ENCODE assay signal across 22 cellular contexts in genomic region chr12:32604565-32604964, GRCh38.
A peak's percentile ranks its signal among the peaks of the same experiment; 100 is the strongest.
DNase-seq lines count a peak whose midpoint lies in the region; TF ChIP-seq lines count a peak whose summit lies in the region.
"Had no signal": no experiment of that assay in that cellular context is flagged by ENCODE, and none has a peak within 500 bp of the region (broad histone marks: within the 10 kb centered on the region; RNA-seq: fewer than 3 reads in every experiment).

No MANE protein-coding gene starts in this region.

- H3K36me3 Mint-ChIP-seq in T-helper 2 cell treated with Interferon-gamma antibody and Interleukin-4, amounts not matched to agents 5 μg/mL and 100 μg/mL, for 36 hours (ENCODE audit: low read depth): peaks cover 2% of the 10 kb centered on the region
- peaks cover 20% of the 10 kb centered on the region for H3K36me3 Mint-ChIP-seq in Caco-2 (ENCODE audit: insufficient read depth, unreplicated experiment)
- H3K36me3 Mint-ChIP-seq in dendritic cell treated with granulocyte-macrophage colony-stimulating factor and Interleukin-4, amounts not matched to agents 40 ng/mL and 50 ng/mL, for 4 days (ENCODE audit: low read depth): peaks cover 77% of the 10 kb centered on the region
- H3K36me3 Mint-ChIP-seq in progenitor cell of endocrine pancreas (ENCODE audit: insufficient read depth): peaks cover 28% of the 10 kb centered on the region
- H3K36me3 Mint-ChIP-seq: naive thymus-derived CD8-positive, alpha-beta T cell had no signal

- no peaks in the 10 kb centered on the region for H3K9me2 ChIP-seq in MM.1S (replicated peaks; ENCODE audit: insufficient read depth, low read length)

- peak overlapping the region; percentile 81 for H3K27ac Mint-ChIP-seq in T-helper 2 cell treated with Interferon-gamma antibody and Interleukin-4, amounts not matched to agents 5 μg/mL and 100 μg/mL, for 36 hours
- H3K27ac Mint-ChIP-seq in Caco-2 (ENCODE audit: unreplicated experiment) (peak overlapping the region; percentile 64), progenitor cell of endocrine pancreas (peak overlapping the region; percentile 92)
- H3K27ac Mint-ChIP-seq in dendritic cell treated with granulocyte-macrophage colony-stimulating factor and Interleukin-4, amounts not matched to agents 40 ng/mL and 50 ng/mL, for 4 days: peak overlapping the region; percentile 56
- H3K27ac Mint-ChIP-seq: IgD-negative memory B cell had no signal

- no TSS peak for BruUV-seq in Caco-2 (replicated peaks; lab: Mats Ljungman, UMichigan)

- intact Hi-C loops in Caco-2 (cut with micrococcal nuclease; ENCODE audit: unreplicated experiment): loop anchor here (2.0 kb wide), 1 partner anchor 62 kb away; no protein-coding TSS in a partner anchor
- intact Hi-C loops in dendritic cell treated with granulocyte-macrophage colony-stimulating factor and Interleukin-4, amounts not matched to agents 40 ng/mL and 50 ng/mL, for 4 days (cut with micrococcal nuclease): no loop called here

- no peaks in the 10 kb centered on the region for H3F3A ChIP-seq in MM.1S (ENCODE audit: insufficient read depth, low read length)

- TF ChIP-seq CTCF in Caco-2 (IDR thresholded peaks at IDR 0.05; ENCODE audit: insufficient read depth in 1 of 2, low read depth in 1 of 2, low read length in 1 of 2, severe bottlenecking in 1 of 2, unreplicated experiment in 1 of 2): no peak
- no peak for TF ChIP-seq CTCF in progenitor cell of endocrine pancreas (IDR thresholded peaks at IDR 0.05; ENCODE audit: unreplicated experiment)
- TF ChIP-seq CTCF in MM.1S (IDR thresholded peaks at IDR 0.05; ENCODE audit: low read length): no peak

- peaks cover 29% of the 10 kb centered on the region for H3K4me1 ChIP-seq in Caco-2
- no peaks in the 10 kb centered on the region for H3K4me1 ChIP-seq in MM.1S (ENCODE audit: low read length)
- H3K4me1 ChIP-seq: right atrium auricular region had no signal

- no peak overlapping the region for H3K27ac ChIP-seq in MM.1S (ENCODE audit: low read length)
- H3K27ac ChIP-seq: right atrium auricular region, tibial artery had no signal

- peaks cover 13% of the 10 kb centered on the region; the same call in 1 of the 2 replicates for H3K79me2 ChIP-seq in MM.1S (ENCODE audit: low read length)

- no peak for DNase-seq in T-helper 2 cell treated with Interferon-gamma antibody and Interleukin-4, amounts not matched to agents 5 μg/mL and 100 μg/mL, for 36 hours (ENCODE audit: low spot score)
- DNase-seq in T-helper 2 cell (no peak), Caco-2 (no peak), progenitor cell of endocrine pancreas (ENCODE audit: low spot score, unreplicated experiment) (no peak), MM.1S (no peak), SK-N-DZ (ENCODE audit: low spot score) (no peak), mesenteric fat pad (ENCODE audit: low spot score) (no peak)
- DNase-seq: activated T-cell treated with anti-CD3 and anti-CD28 coated beads, Interleukin-2, amount 50 U/mL, for 48 hours; DMS79 treated with DMSO at 0.1 percent for 48 hours; GOT3; heart left ventricle; naive thymus-derived CD8-positive, alpha-beta T cell; NCI-H1105; NCI-H2029; NCI-H2227 treated with DMSO at 0.1 percent for 48 hours; NCI-H748 treated with DMSO at 0.1 percent for 48 hours; stimulated activated CD4-positive, alpha-beta T cell treated with anti-CD3 and anti-CD28 coated beads, Interleukin-12 subunit alpha, Interleukin-12 subunit beta, amount 100 ng/mL, for 4 hours; stimulated activated naive CD4-positive, alpha-beta T cell; tibial artery had no signal

- no peak overlapping the region for H3K4me2 ChIP-seq in MM.1S (ENCODE audit: low read depth, low read length)

- H3K9ac ChIP-seq in MM.1S (ENCODE audit: low read length): no peak overlapping the region

- no peaks in the 10 kb centered on the region for H3K27me3 Mint-ChIP-seq in T-helper 2 cell treated with Interferon-gamma antibody and Interleukin-4, amounts not matched to agents 5 μg/mL and 100 μg/mL, for 36 hours (ENCODE audit: low read depth)
- no peaks in the 10 kb centered on the region for H3K27me3 Mint-ChIP-seq in Caco-2 (ENCODE audit: insufficient read depth, unreplicated experiment)
- H3K27me3 Mint-ChIP-seq in dendritic cell treated with granulocyte-macrophage colony-stimulating factor and Interleukin-4, amounts not matched to agents 40 ng/mL and 50 ng/mL, for 4 days: no peaks in the 10 kb centered on the region
- no peaks in the 10 kb centered on the region for H3K27me3 Mint-ChIP-seq in progenitor cell of endocrine pancreas
- H3K27me3 Mint-ChIP-seq: IgD-negative memory B cell had no signal

- H3K27me3 ChIP-seq in Caco-2 (replicated peaks; ENCODE audit: control insufficient read depth, insufficient read depth, low read length) (no peaks in the 10 kb centered on the region), MM.1S (replicated peaks; ENCODE audit: insufficient read depth, low read length) (no peaks in the 10 kb centered on the region)
- H3K27me3 ChIP-seq: heart left ventricle, right atrium auricular region, tibial artery had no signal

- CTCF ChIA-PET in Caco-2 (lab: Charles Lee): interaction anchor here (0.6 to 1.3 kb wide), 2 partner anchors 68 to 571 kb away, joined by 3 to 5 read pairs; no protein-coding TSS in a partner anchor

- H3K4me3 ChIP-seq in Caco-2 (ENCODE audit: low read depth, low read length) (no peak overlapping the region), MM.1S (ENCODE audit: low read length) (no peak overlapping the region)
- H3K4me3 ChIP-seq: heart left ventricle, right atrium auricular region, tibial artery had no signal

- no peak overlapping the region for H2AFZ ChIP-seq in MM.1S (ENCODE audit: low read length)

- H3K9me3 ChIP-seq in Caco-2 (no peaks in the 10 kb centered on the region), MM.1S (replicated peaks; ENCODE audit: insufficient read depth, low read length) (no peaks in the 10 kb centered on the region)
- H3K9me3 ChIP-seq: heart left ventricle, right atrium auricular region, tibial artery had no signal

- H3K4me1 Mint-ChIP-seq in T-helper 2 cell treated with Interferon-gamma antibody and Interleukin-4, amounts not matched to agents 5 μg/mL and 100 μg/mL, for 36 hours (ENCODE audit: low read depth): peaks cover 29% of the 10 kb centered on the region
- H3K4me1 Mint-ChIP-seq in Caco-2 (ENCODE audit: low read depth, unreplicated experiment): peaks cover 29% of the 10 kb centered on the region
- peaks cover 33% of the 10 kb centered on the region for H3K4me1 Mint-ChIP-seq in dendritic cell treated with granulocyte-macrophage colony-stimulating factor and Interleukin-4, amounts not matched to agents 40 ng/mL and 50 ng/mL, for 4 days (ENCODE audit: low read depth)
- H3K4me1 Mint-ChIP-seq in progenitor cell of endocrine pancreas (ENCODE audit: low read depth): peaks cover 24% of the 10 kb centered on the region
- H3K4me1 Mint-ChIP-seq: IgD-negative memory B cell had no signal

- H3K36me3 ChIP-seq in Caco-2 (ENCODE audit: control insufficient read depth, insufficient read depth, low read length): peaks cover 1% of the 10 kb centered on the region
- H3K36me3 ChIP-seq in MM.1S (replicated peaks; ENCODE audit: insufficient read depth, low read length): peaks cover 5% of the 10 kb centered on the region; the same call in 1 of the 2 replicates

- no peaks in the 10 kb centered on the region for H3K9me3 Mint-ChIP-seq in T-helper 2 cell treated with Interferon-gamma antibody and Interleukin-4, amounts not matched to agents 5 μg/mL and 100 μg/mL, for 36 hours
- H3K9me3 Mint-ChIP-seq in Caco-2 (ENCODE audit: unreplicated experiment) (no peaks in the 10 kb centered on the region), progenitor cell of endocrine pancreas (ENCODE audit: low read depth) (no peaks in the 10 kb centered on the region)
- no peaks in the 10 kb centered on the region for H3K9me3 Mint-ChIP-seq in dendritic cell treated with granulocyte-macrophage colony-stimulating factor and Interleukin-4, amounts not matched to agents 40 ng/mL and 50 ng/mL, for 4 days
- H3K9me3 Mint-ChIP-seq: IgD-negative memory B cell; naive thymus-derived CD8-positive, alpha-beta T cell had no signal

- POLR2A ChIA-PET in Caco-2 (lab: Charles Lee): interaction anchor here (0.6 to 0.8 kb wide), 5 partner anchors 8 to 168 kb away, joined by 3 to 4 read pairs (median 3); no protein-coding TSS in a partner anchor

- H3K4me3 Mint-ChIP-seq in T-helper 2 cell treated with Interferon-gamma antibody and Interleukin-4, amounts not matched to agents 5 μg/mL and 100 μg/mL, for 36 hours: peak overlapping the region; percentile 34
- no peak overlapping the region for H3K4me3 Mint-ChIP-seq in Caco-2 (ENCODE audit: unreplicated experiment)
- no peak overlapping the region for H3K4me3 Mint-ChIP-seq in dendritic cell treated with granulocyte-macrophage colony-stimulating factor and Interleukin-4, amounts not matched to agents 40 ng/mL and 50 ng/mL, for 4 days
- H3K4me3 Mint-ChIP-seq in progenitor cell of endocrine pancreas (ENCODE audit: low read depth): peak overlapping the region; percentile 13
- H3K4me3 Mint-ChIP-seq: IgD-negative memory B cell; naive thymus-derived CD8-positive, alpha-beta T cell had no signal

- no peaks in the 10 kb centered on the region for H4K20me1 ChIP-seq in MM.1S (ENCODE audit: insufficient read depth, low read length)

Comparison
In these comparisons a context has a peak if more than half of its experiments do, and no peak if none do; other contexts are left out.
1. H3K4me3 Mint-ChIP-seq: peak in T-helper 2 cell treated with Interferon-gamma antibody and Interleukin-4, amounts not matched to agents 5 μg/mL and 100 μg/mL, for 36 hours (single experiment) and progenitor cell of endocrine pancreas (single experiment); none in Caco-2 (single experiment) and dendritic cell treated with granulocyte-macrophage colony-stimulating factor and Interleukin-4, amounts not matched to agents 40 ng/mL and 50 ng/mL, for 4 days (single experiment).
2. Peak in every context shown above with its lines, with median percentiles within 50 percentile points of each other: H3K27ac Mint-ChIP-seq.